In the genomic region with DNA sequence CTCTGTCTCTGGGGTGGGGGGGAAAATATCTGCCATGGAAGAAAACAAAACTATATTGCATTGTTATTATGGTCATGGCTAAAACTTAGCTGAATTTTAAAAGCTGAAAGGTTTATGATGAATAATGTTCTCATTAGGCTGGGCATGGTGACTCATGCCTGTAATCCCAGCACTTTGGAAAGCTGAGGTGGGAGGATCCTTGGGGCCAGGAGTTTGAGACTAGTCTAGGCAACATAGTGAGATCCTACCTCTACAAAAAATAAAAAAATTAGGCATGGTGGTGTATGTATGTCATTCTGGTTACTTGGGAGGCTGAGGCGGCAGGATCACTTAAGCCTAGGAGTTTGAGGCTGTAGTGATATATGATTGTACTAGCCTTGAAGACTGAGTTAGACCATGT, we compare ENCODE assay signal across 22 cellular contexts. TPM values are rescaled to one million over a fixed set of nuclear protein-coding genes. Genes with fewer than 3 reads are reported as not detected.
DNase-seq lines count a peak whose midpoint lies in the region; ATAC-seq, FAIRE-seq and TF ChIP-seq lines count a peak whose summit lies in the region.
"Had no signal": no experiment of that assay in that cellular context is flagged by ENCODE, and none has a peak within 500 bp of the region (broad histone marks: within the 10 kb centered on the region; RNA-seq: fewer than 3 reads in every experiment).

No MANE protein-coding gene starts in this region.

- H3K27me3 ChIP-seq in PC-3 (ENCODE audit: low read length) (no peaks in the 10 kb centered on the region), osteoblast (ENCODE audit: insufficient read depth, low read length) (no peaks in the 10 kb centered on the region), neural progenitor cell (no peaks in the 10 kb centered on the region), HepG2 (ENCODE audit: control insufficient read depth in 1 of 2, insufficient read depth in 2 of 2, low read length in 2 of 2) (no peaks in the 10 kb centered on the region)

- H3K36me3 Mint-ChIP-seq in neural progenitor cell: peaks cover 12% of the 10 kb centered on the region

- H3K9me3 Mint-ChIP-seq in neural progenitor cell: no peaks in the 10 kb centered on the region
- H3K9me3 Mint-ChIP-seq: activated naive CD8-positive, alpha-beta T cell treated with anti-CD3 and anti-CD28 coated beads, Interleukin-2, amount 50 U/mL, for 24 hours; activated T-helper 1 cell treated with anti-CD3 and anti-CD28 coated beads, Interleukin-12 subunit alpha, Interleukin-12 subunit beta, Interleukin-2, Interleukin-4 antibody, amounts not matched to agents 30 ng/mL and 10 ng/mL and 1 ng/mL, durations not matched to agents 14 hours and 24 hours and 36 hours; naive thymus-derived CD8-positive, alpha-beta T cell had no signal

- no peaks in the 10 kb centered on the region for H3K4me1 Mint-ChIP-seq in neural progenitor cell
- H3K4me1 Mint-ChIP-seq: activated naive CD8-positive, alpha-beta T cell treated with anti-CD3 and anti-CD28 coated beads, Interleukin-2, amount 50 U/mL, for 24 hours had no signal

- H3K4me3 Mint-ChIP-seq in neural progenitor cell: no peak overlapping the region
- H3K4me3 Mint-ChIP-seq: activated naive CD8-positive, alpha-beta T cell treated with anti-CD3 and anti-CD28 coated beads, Interleukin-2, amount 50 U/mL, for 24 hours; activated T-helper 1 cell treated with anti-CD3 and anti-CD28 coated beads, Interleukin-12 subunit alpha, Interleukin-12 subunit beta, Interleukin-2, Interleukin-4 antibody, amounts not matched to agents 30 ng/mL and 10 ng/mL and 1 ng/mL, durations not matched to agents 14 hours and 24 hours and 36 hours; naive thymus-derived CD8-positive, alpha-beta T cell had no signal

- H3K27ac ChIP-seq in PC-3 (ENCODE audit: low read length) (no peak overlapping the region), osteoblast (ENCODE audit: low read depth, low read length) (peak overlapping the region; percentile 37), neural progenitor cell (no peak overlapping the region), HepG2 (ENCODE audit: extremely low read length, insufficient read depth, low read length) (no peak overlapping the region)
- H3K27ac ChIP-seq: skin epidermis had no signal

- peak; percentile 23 for DNase-seq in GM03348 (ENCODE audit: low spot score)
- peak; percentile 62 for DNase-seq in PC-3
- DNase-seq in choroid plexus epithelial cell (ENCODE audit: low read depth): peak; percentile 23
- peak; percentile 73 for DNase-seq in osteoblast (ENCODE audit: insufficient read length, low spot score, missing footprints)
- no peak for DNase-seq in neural progenitor cell (ENCODE audit: low spot score)
- DNase-seq in NCI-H187 treated with DMSO at 0.1 percent for 48 hours (lab: John Stamatoyannopoulos, UW): no peak
- DNase-seq in HepG2 (ENCODE audit: low spot score): no peak
- no peak for DNase-seq in NCI-H2081 (lab: John Stamatoyannopoulos, UW)
- DNase-seq: activated naive CD8-positive, alpha-beta T cell treated with anti-CD3 and anti-CD28 coated beads, Interleukin-2, amount 50 U/mL, for 24 hours; Calu3; central memory CD4-positive, alpha-beta T cell; effector CD8-positive, alpha-beta T cell; GF-D8; KBM-7; naive thymus-derived CD8-positive, alpha-beta T cell; NCI-H1092 treated with DMSO at 0.1 percent for 48 hours; NCI-H2171; posterior cingulate gyrus; stimulated activated CD4-positive, alpha-beta T cell treated with anti-CD3 and anti-CD28 coated beads, Interleukin-4, amount 100 ng/mL, for 24 hours had no signal

- H3K4me2 ChIP-seq in PC-3 (ENCODE audit: low read length): no peak overlapping the region
- H3K4me2 ChIP-seq in osteoblast (ENCODE audit: insufficient read depth, low read length): no peak overlapping the region
- H3K4me2 ChIP-seq in neural progenitor cell: no peak overlapping the region
- no peak overlapping the region for H3K4me2 ChIP-seq in HepG2 (ENCODE audit: low read depth, low read length)

- H2AFZ ChIP-seq in PC-3 (ENCODE audit: low read length): no peak overlapping the region
- H2AFZ ChIP-seq in osteoblast (ENCODE audit: low read length): no peak overlapping the region
- no peak overlapping the region for H2AFZ ChIP-seq in neural progenitor cell (replicated peaks)
- H2AFZ ChIP-seq in HepG2 (ENCODE audit: low read length): no peak overlapping the region

- H3F3A ChIP-seq in PC-3 (ENCODE audit: low read length, unreplicated experiment): no peaks in the 10 kb centered on the region
- no peaks in the 10 kb centered on the region for H3F3A ChIP-seq in neural progenitor cell (ENCODE audit: low read depth)

- WGBS in HepG2 (ENCODE audit: low lambda C conversion rate): 96% methylated on average over 1 of the region's 1 CpG

- CTCF ChIA-PET in PC-3 (lab: Charles Lee) (no interaction called here), HepG2 (lab: Yijun Ruan, JAX; ENCODE audit: low intra/inter-chr PET ratio, low total read pairs) (no interaction called here)

- POLR2A ChIA-PET in PC-3 (lab: Charles Lee; ENCODE audit: unreplicated experiment): no interaction called here
- POLR2A ChIA-PET in HepG2 (lab: Yijun Ruan, JAX): no interaction called here

- ATAC-seq in PC-3: peak; percentile 78
- ATAC-seq in HepG2: no peak
- ATAC-seq: activated naive CD8-positive, alpha-beta T cell treated with anti-CD3 and anti-CD28 coated beads, Interleukin-2, amount 50 U/mL, for 24 hours; naive thymus-derived CD8-positive, alpha-beta T cell had no signal

- peaks cover 17% of the 10 kb centered on the region for H3K4me1 ChIP-seq in PC-3 (ENCODE audit: insufficient read depth, low read length)
- H3K4me1 ChIP-seq in osteoblast (ENCODE audit: insufficient read depth, low read length): peaks cover 7% of the 10 kb centered on the region
- peaks cover 6% of the 10 kb centered on the region for H3K4me1 ChIP-seq in neural progenitor cell
- H3K4me1 ChIP-seq in HepG2 (ENCODE audit: insufficient read depth, low read length): no peaks in the 10 kb centered on the region

- H3K9ac ChIP-seq in PC-3 (ENCODE audit: low read length): no peak overlapping the region
- H3K9ac ChIP-seq in neural progenitor cell: no peak overlapping the region
- H3K9ac ChIP-seq in HepG2 (ENCODE audit: insufficient read depth, low read depth, low read length): no peak overlapping the region

- H3K36me3 ChIP-seq in PC-3 (ENCODE audit: low read depth, low read length) (peaks cover 5% of the 10 kb centered on the region), osteoblast (ENCODE audit: insufficient read depth, low read length) (peaks cover 5% of the 10 kb centered on the region), neural progenitor cell (no peaks in the 10 kb centered on the region), HepG2 (replicated peaks in 1 of 2; ENCODE audit: control insufficient read depth in 1 of 2, insufficient read depth in 2 of 2, low read length in 2 of 2) (peaks cover 5 to 9% of the 10 kb centered on the region in 2 experiments; a peak in 4 of 5 replicates)

- peaks cover 17% of the 10 kb centered on the region; the same call in 1 of the 2 replicates for H4K20me1 ChIP-seq in PC-3 (ENCODE audit: low read length)
- no peaks in the 10 kb centered on the region for H4K20me1 ChIP-seq in osteoblast (ENCODE audit: insufficient read depth, low read length)
- H4K20me1 ChIP-seq in neural progenitor cell (ENCODE audit: low read depth): peaks cover 6% of the 10 kb centered on the region
- no peaks in the 10 kb centered on the region for H4K20me1 ChIP-seq in HepG2 (ENCODE audit: insufficient read depth, low read length)

- no peak for TF ChIP-seq POLR2A in HepG2 (IDR thresholded peaks at IDR 0.05; ENCODE audit: insufficient read depth in 1 of 2, low read depth in 2 of 2, low read length in 2 of 2)

- no peak for TF ChIP-seq EP300 in HepG2 (IDR thresholded peaks at IDR 0.05; ENCODE audit: low read depth in 2 of 2, low read length in 2 of 2)
- no peak for TF ChIP-seq EP300 in HepG2 (CRISPR knock-in tag; IDR thresholded peaks at IDR 0.05; ENCODE audit: borderline replicate concordance)

- no peaks in the 10 kb centered on the region for H3K27me3 Mint-ChIP-seq in neural progenitor cell (ENCODE audit: insufficient read depth, low read depth)
- H3K27me3 Mint-ChIP-seq: activated naive CD8-positive, alpha-beta T cell treated with anti-CD3 and anti-CD28 coated beads, Interleukin-2, amount 50 U/mL, for 24 hours; naive thymus-derived CD8-positive, alpha-beta T cell had no signal

- no peak for TF ChIP-seq CTCF in PC-3 (conservative IDR thresholded peaks at IDR 0.05; ENCODE audit: low read depth, low read length)
- TF ChIP-seq CTCF in choroid plexus epithelial cell (conservative IDR thresholded peaks at IDR 0.05; ENCODE audit: low read depth, low read length): no peak
- no peak for TF ChIP-seq CTCF in osteoblast (IDR thresholded peaks at IDR 0.05; ENCODE audit: extremely low read depth, low read depth, low read length)
- no peak for TF ChIP-seq CTCF in neural progenitor cell (IDR thresholded peaks at IDR 0.05)
- TF ChIP-seq CTCF in HepG2 (CRISPR knock-in tag; IDR thresholded peaks at IDR 0.05): no peak

- intact Hi-C loops in PC-3 (cut with micrococcal nuclease) (no loop called here), HepG2 (cut with micrococcal nuclease; ENCODE audit: unreplicated experiment) (no loop called here)

- no peak for TF ChIP-seq RAD21 in HepG2 (CRISPR knock-in tag; IDR thresholded peaks at IDR 0.05)

- H3K9me2 ChIP-seq in PC-3 (replicated peaks; ENCODE audit: low read length): no peaks in the 10 kb centered on the region

- H3K4me3 ChIP-seq in PC-3 (ENCODE audit: low read length) (no peak overlapping the region), choroid plexus epithelial cell (ENCODE audit: low read depth, low read length) (no peak overlapping the region), osteoblast (ENCODE audit: insufficient read depth, low read length) (no peak overlapping the region), neural progenitor cell (no peak overlapping the region), HepG2 (replicated peaks in 1 of 3; ENCODE audit: insufficient read depth in 1 of 3, low read depth in 2 of 3, low read length in 3 of 3) (no peak overlapping the region)
- H3K4me3 ChIP-seq: skin epidermis had no signal

- H3K9me3 ChIP-seq in PC-3 (ENCODE audit: low read length): no peaks in the 10 kb centered on the region
- no peaks in the 10 kb centered on the region for H3K9me3 ChIP-seq in osteoblast (ENCODE audit: low read depth, low read length)
- H3K9me3 ChIP-seq in neural progenitor cell (ENCODE audit: low read depth): no peaks in the 10 kb centered on the region
- H3K9me3 ChIP-seq in HepG2 (ENCODE audit: low read length): no peaks in the 10 kb centered on the region

- peaks cover 23% of the 10 kb centered on the region for H3K79me2 ChIP-seq in PC-3 (ENCODE audit: low read length)
- H3K79me2 ChIP-seq in osteoblast (ENCODE audit: insufficient read depth, low read length): peaks cover 12% of the 10 kb centered on the region
- H3K79me2 ChIP-seq in neural progenitor cell (ENCODE audit: low read depth): peaks cover 9% of the 10 kb centered on the region
- no peaks in the 10 kb centered on the region for H3K79me2 ChIP-seq in HepG2 (ENCODE audit: insufficient read depth, low read length)

- no peak overlapping the region for H3K27ac Mint-ChIP-seq in neural progenitor cell
- H3K27ac Mint-ChIP-seq: activated naive CD8-positive, alpha-beta T cell treated with anti-CD3 and anti-CD28 coated beads, Interleukin-2, amount 50 U/mL, for 24 hours; activated T-helper 1 cell treated with anti-CD3 and anti-CD28 coated beads, Interleukin-12 subunit alpha, Interleukin-12 subunit beta, Interleukin-2, Interleukin-4 antibody, amounts not matched to agents 30 ng/mL and 10 ng/mL and 1 ng/mL, durations not matched to agents 14 hours and 24 hours and 36 hours had no signal

- no peak for FAIRE-seq in HepG2 (lab: Jason Lieb, UNC)
- FAIRE-seq: GM12892 had no signal

- BruUV-seq in PC-3 (replicated peaks; lab: Mats Ljungman, UMichigan): no TSS peak
- no TSS peak for BruUV-seq in HepG2 (replicated peaks; lab: Mats Ljungman, UMichigan)

- in situ Hi-C loops in HepG2 (cut with HindIII; ENCODE audit: extremely low pct_ligation_motif_present, low pct_unique_long_range_greater_than_20kb): no loop called here

RNA-seq across cellular contexts. Expression of gene IPO11, which starts 44.5 kb away (rescaled TPM):
- total RNA-seq in PC-3 (2014; rRNA removed): 16.1 and 23.2 TPM in 2 replicates
- total RNA-seq in osteoblast: 24.2 and 24.5 TPM in 2 replicates
- total RNA-seq in neural progenitor cell (ENCODE audit: low replicate concordance): 48.2 and 66.9 TPM in 2 replicates
- total RNA-seq in HepG2 (2016; rRNA removed; fragmentation: Illumina TruSeq; extraction: Trizol): 24.4 and 47.3 TPM in 2 replicates
- total RNA-seq in HepG2 (2016; cell fraction: cytosol; rRNA removed; fragmentation: Illumina TruSeq; extraction: Trizol; ENCODE audit: low read depth): 10.6 and 12.3 TPM in 2 replicates
- 23.4 and 45.3 TPM in 2 replicates for total RNA-seq in HepG2 (2016; cell fraction: insoluble cytoplasmic fraction; rRNA removed; fragmentation: Illumina TruSeq; extraction: Trizol)
- 12.7 and 15.4 TPM in 2 replicates for total RNA-seq in HepG2 (2016; cell fraction: membrane; rRNA removed; fragmentation: Illumina TruSeq; extraction: Trizol)
- 34.8 and 41.2 TPM in 2 replicates for total RNA-seq in HepG2 (2016; cell fraction: nucleus; rRNA removed; fragmentation: Illumina TruSeq; extraction: Trizol)
- 10.2 and 13.9 TPM in 2 replicates for polyA plus RNA-seq in HepG2 (2011; rRNA removed)
- 6.4 and 8.3 TPM in 2 replicates for polyA plus RNA-seq in HepG2 (2011; cell fraction: cytosol; rRNA removed)
- 10.3 and 11.5 TPM in 2 replicates for polyA plus RNA-seq in HepG2 (2011; cell fraction: nucleus; rRNA removed)
- 9.1 and 15.2 TPM in 2 replicates for polyA plus RNA-seq in HepG2 (2012)
- 2.4 and 3.1 TPM in 2 replicates for polyA plus RNA-seq in HepG2 (2016; cell fraction: cytosol; fragmentation: Illumina TruSeq; extraction: Trizol; ENCODE audit: low read depth)
- 40.1 and 41.1 TPM in 2 replicates for polyA plus RNA-seq in HepG2 (2016; cell fraction: insoluble cytoplasmic fraction; fragmentation: Illumina TruSeq; extraction: Trizol; ENCODE audit: low read depth)
- 7.4 and 8.0 TPM in 2 replicates for polyA plus RNA-seq in HepG2 (2016; cell fraction: membrane; fragmentation: Illumina TruSeq; extraction: Trizol; ENCODE audit: low read depth)
- 22.7 and 26.1 TPM in 2 replicates for polyA plus RNA-seq in HepG2 (2016; cell fraction: nucleus; fragmentation: Illumina TruSeq; extraction: Trizol; ENCODE audit: insufficient read depth, low read depth)
- polyA minus RNA-seq in HepG2 (2011; rRNA and poly(A)+ RNA removed; ENCODE audit: low replicate concordance): 50.9 and 137 TPM in 2 replicates
- polyA minus RNA-seq in HepG2 (2011; cell fraction: cytosol; rRNA and poly(A)+ RNA removed): 18.5 and 25.1 TPM in 2 replicates
- 65.4 and 66.4 TPM in 2 replicates for polyA minus RNA-seq in HepG2 (2011; cell fraction: nucleus; rRNA and poly(A)+ RNA removed)

RNA-seq across cellular contexts. Expression of gene DIMT1, which starts 53.4 kb away (rescaled TPM):
- 47.1 and 59.8 TPM in 2 replicates for total RNA-seq in PC-3 (2014; rRNA removed)
- total RNA-seq in osteoblast: 34.7 and 34.8 TPM in 2 replicates
- total RNA-seq in neural progenitor cell (ENCODE audit: low replicate concordance): 24.0 and 43.2 TPM in 2 replicates
- total RNA-seq in HepG2 (2016; rRNA removed; fragmentation: Illumina TruSeq; extraction: Trizol): 35.2 and 37.7 TPM in 2 replicates
- 10.4 and 10.7 TPM in 2 replicates for total RNA-seq in HepG2 (2016; cell fraction: cytosol; rRNA removed; fragmentation: Illumina TruSeq; extraction: Trizol; ENCODE audit: low read depth)
- 33.8 and 43.5 TPM in 2 replicates for total RNA-seq in HepG2 (2016; cell fraction: insoluble cytoplasmic fraction; rRNA removed; fragmentation: Illumina TruSeq; extraction: Trizol)
- 21.0 and 22.5 TPM in 2 replicates for total RNA-seq in HepG2 (2016; cell fraction: membrane; rRNA removed; fragmentation: Illumina TruSeq; extraction: Trizol)
- 22.1 and 23.5 TPM in 2 replicates for total RNA-seq in HepG2 (2016; cell fraction: nucleus; rRNA removed; fragmentation: Illumina TruSeq; extraction: Trizol)
- 13.8 and 16.1 TPM in 2 replicates for polyA plus RNA-seq in HepG2 (2011; rRNA removed)
- polyA plus RNA-seq in HepG2 (2011; cell fraction: cytosol; rRNA removed): 10.3 and 16.4 TPM in 2 replicates
- polyA plus RNA-seq in HepG2 (2011; cell fraction: nucleus; rRNA removed): 10.8 and 14.2 TPM in 2 replicates
- 16.2 and 18.3 TPM in 2 replicates for polyA plus RNA-seq in HepG2 (2012)
- 9.1 and 9.3 TPM in 2 replicates for polyA plus RNA-seq in HepG2 (2016; cell fraction: cytosol; fragmentation: Illumina TruSeq; extraction: Trizol; ENCODE audit: low read depth)
- polyA plus RNA-seq in HepG2 (2016; cell fraction: insoluble cytoplasmic fraction; fragmentation: Illumina TruSeq; extraction: Trizol; ENCODE audit: low read depth): 38.7 and 41.2 TPM in 2 replicates
- polyA plus RNA-seq in HepG2 (2016; cell fraction: membrane; fragmentation: Illumina TruSeq; extraction: Trizol; ENCODE audit: low read depth): 11.7 and 12.2 TPM in 2 replicates
- polyA plus RNA-seq in HepG2 (2016; cell fraction: nucleus; fragmentation: Illumina TruSeq; extraction: Trizol; ENCODE audit: insufficient read depth, low read depth): 34.2 and 34.5 TPM in 2 replicates
- polyA minus RNA-seq in HepG2 (2011; rRNA and poly(A)+ RNA removed; ENCODE audit: low replicate concordance): 9.3 and 9.5 TPM in 2 replicates
- 8.7 and 9.2 TPM in 2 replicates for polyA minus RNA-seq in HepG2 (2011; cell fraction: cytosol; rRNA and poly(A)+ RNA removed)
- 21.5 and 22.4 TPM in 2 replicates for polyA minus RNA-seq in HepG2 (2011; cell fraction: nucleus; rRNA and poly(A)+ RNA removed)

Comparison
In these comparisons a context has a peak if more than half of its experiments do, and no peak if none do; other contexts are left out.
1. DNase-seq: peak in GM03348 (single experiment), PC-3 (single experiment), choroid plexus epithelial cell (single experiment) and osteoblast (single experiment); none in neural progenitor cell (single experiment), NCI-H187 treated with DMSO at 0.1 percent for 48 hours (single experiment), HepG2 (single experiment) and NCI-H2081 (0 of 2).